ENCODE assay signal across 1 cellular context in the genomic region with DNA sequence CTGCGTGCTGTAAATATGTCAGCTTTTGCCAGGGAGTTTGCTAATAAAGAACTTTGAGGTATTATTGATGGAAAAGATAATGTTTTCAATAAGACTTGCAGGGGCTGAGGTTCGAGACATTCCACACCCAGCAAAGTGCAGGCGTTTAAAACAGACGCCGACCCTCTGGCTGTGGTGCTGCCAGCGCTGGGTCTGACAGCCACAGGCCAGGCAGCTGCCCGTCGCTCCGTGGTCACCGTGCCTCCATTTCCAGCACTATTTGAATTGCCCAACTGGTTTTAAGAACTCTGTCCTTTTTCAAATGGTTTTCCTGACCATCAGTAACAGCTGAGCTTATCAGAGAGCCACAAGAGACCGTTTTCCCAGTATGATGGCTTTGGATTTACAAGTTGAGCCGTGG.
A peak's percentile ranks its signal among the peaks of the same experiment; 100 is the strongest.
TF ChIP-seq lines count a peak whose summit lies in the region.

No MANE protein-coding gene starts in this region.

TF ChIP-seq in K562, 482 proteins besides CTCF, POLR2A, EP300 and RAD21:
- TF ChIP-seq SMARCB1 (IDR thresholded peaks at IDR 0.05; ENCODE audit: insufficient read length, low read depth), result no peak
- no peak for TF ChIP-seq MLX (CRISPR knock-in tag; conservative IDR thresholded peaks at IDR 0.05)
- TF ChIP-seq, protein P1, sequence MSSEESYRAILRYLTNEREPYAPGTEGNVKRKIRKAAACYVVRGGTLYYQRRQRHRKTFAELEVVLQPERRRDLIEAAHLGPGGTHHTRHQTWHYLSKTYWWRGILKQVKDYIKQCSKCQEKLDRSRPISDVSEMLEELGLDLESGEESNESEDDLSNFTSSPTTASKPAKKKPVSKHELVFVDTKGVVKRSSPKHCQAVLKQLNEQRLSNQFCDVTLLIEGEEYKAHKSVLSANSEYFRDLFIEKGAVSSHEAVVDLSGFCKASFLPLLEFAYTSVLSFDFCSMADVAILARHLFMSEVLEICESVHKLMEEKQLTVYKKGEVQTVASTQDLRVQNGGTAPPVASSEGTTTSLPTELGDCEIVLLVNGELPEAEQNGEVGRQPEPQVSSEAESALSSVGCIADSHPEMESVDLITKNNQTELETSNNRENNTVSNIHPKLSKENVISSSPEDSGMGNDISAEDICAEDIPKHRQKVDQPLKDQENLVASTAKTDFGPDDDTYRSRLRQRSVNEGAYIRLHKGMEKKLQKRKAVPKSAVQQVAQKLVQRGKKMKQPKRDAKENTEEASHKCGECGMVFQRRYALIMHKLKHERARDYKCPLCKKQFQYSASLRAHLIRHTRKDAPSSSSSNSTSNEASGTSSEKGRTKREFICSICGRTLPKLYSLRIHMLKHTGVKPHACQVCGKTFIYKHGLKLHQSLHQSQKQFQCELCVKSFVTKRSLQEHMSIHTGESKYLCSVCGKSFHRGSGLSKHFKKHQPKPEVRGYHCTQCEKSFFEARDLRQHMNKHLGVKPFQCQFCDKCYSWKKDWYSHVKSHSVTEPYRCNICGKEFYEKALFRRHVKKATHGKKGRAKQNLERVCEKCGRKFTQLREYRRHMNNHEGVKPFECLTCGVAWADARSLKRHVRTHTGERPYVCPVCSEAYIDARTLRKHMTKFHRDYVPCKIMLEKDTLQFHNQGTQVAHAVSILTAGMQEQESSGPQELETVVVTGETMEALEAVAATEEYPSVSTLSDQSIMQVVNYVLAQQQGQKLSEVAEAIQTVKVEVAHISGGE (CRISPR knock-in tag; IDR thresholded peaks at IDR 0.05), result no peak
- TF ChIP-seq, protein P2, sequence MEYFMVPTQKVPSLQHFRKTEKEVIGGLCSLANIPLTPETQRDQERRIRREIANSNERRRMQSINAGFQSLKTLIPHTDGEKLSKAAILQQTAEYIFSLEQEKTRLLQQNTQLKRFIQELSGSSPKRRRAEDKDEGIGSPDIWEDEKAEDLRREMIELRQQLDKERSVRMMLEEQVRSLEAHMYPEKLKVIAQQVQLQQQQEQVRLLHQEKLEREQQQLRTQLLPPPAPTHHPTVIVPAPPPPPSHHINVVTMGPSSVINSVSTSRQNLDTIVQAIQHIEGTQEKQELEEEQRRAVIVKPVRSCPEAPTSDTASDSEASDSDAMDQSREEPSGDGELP (CRISPR knock-in tag; IDR thresholded peaks at IDR 0.05; ENCODE audit: borderline replicate concordance), result peak; percentile 36
- TF ChIP-seq RHOXF2B (CRISPR knock-in tag; conservative IDR thresholded peaks at IDR 0.05), result no peak
- TF ChIP-seq ZFP30 (CRISPR knock-in tag; IDR thresholded peaks at IDR 0.05; ENCODE audit: borderline replicate concordance), result no peak
- TF ChIP-seq ERF (CRISPR knock-in tag; IDR thresholded peaks at IDR 0.05), result peak; percentile 30; the same call in 1 of the 2 replicates
- no peak for TF ChIP-seq SMC3 (conservative IDR thresholded peaks at IDR 0.05; ENCODE audit: insufficient read depth, low read depth, low read length)
- peak; percentile 32; the same call in 1 of the 2 replicates for TF ChIP-seq ZBTB17 (CRISPR knock-in tag; IDR thresholded peaks at IDR 0.05)
- TF ChIP-seq ZNF316 (IDR thresholded peaks at IDR 0.05), result no peak
- no peak for TF ChIP-seq CEBPG (CRISPR knock-in tag; IDR thresholded peaks at IDR 0.05)
- no peak for TF ChIP-seq CEBPG (tag; conservative IDR thresholded peaks at IDR 0.05 in 1 of 2, IDR thresholded peaks at IDR 0.05 in 1 of 2)
